Comparison of ENCODE assay signal across 8 cellular contexts in genomic region chr10:70887804-70888800, GRCh38. TPM values are rescaled to one million over a fixed set of nuclear protein-coding genes. Genes with fewer than 3 reads are reported as not detected.
DNase-seq lines count a peak whose midpoint lies in the region; ATAC-seq and TF ChIP-seq lines count a peak whose summit lies in the region.

TSS of gene PCBD1 (minus strand) at chr10:70888565. CDS start at chr10:70888533, 32 bp downstream.

- peaks cover 4% of the 10 kb centered on the region for H3K4me1 Mint-ChIP-seq in T-helper 17 cell

- H3K9me3 ChIP-seq in KOPT-K1 (ENCODE audit: insufficient read depth, low read length, poor library complexity, severe bottlenecking) (no peaks in the 10 kb centered on the region), T-helper 17 cell (ENCODE audit: control insufficient read depth, low read length, poor library complexity, severe bottlenecking) (no peaks in the 10 kb centered on the region), ascending aorta (no peaks in the 10 kb centered on the region)

- ATAC-seq in GM21717 (IDR thresholded peaks at IDR 0.05; ENCODE audit: unreplicated experiment) (peak; percentile 72), T-helper 17 cell (peak; percentile 92), HG03520 (IDR thresholded peaks at IDR 0.05; ENCODE audit: unreplicated experiment) (no peak)

- DNase-seq in EH (ENCODE audit: low read depth) (peak; percentile 68), T-helper 17 cell (peak; percentile 60 to 64 (median 62)), ascending aorta (ENCODE audit: low spot score in 2 of 2) (peak; percentile 48 to 93), hippocampal formation (lab: John Stamatoyannopoulos, UW) (peak; percentile 22 to 68), retinal pigment epithelial cell (ENCODE audit: low read depth) (peak; percentile 40)

- H3K27me3 ChIP-seq in ascending aorta, result no peaks in the 10 kb centered on the region

- peak within 1 kb of the TSS; percentile 88 for H3K4me3 Mint-ChIP-seq in T-helper 17 cell

- peaks cover 10% of the 10 kb centered on the region; the same call in 1 of the 2 replicates for H3K36me3 ChIP-seq in KOPT-K1 (ENCODE audit: insufficient read depth, low read length)
- H3K36me3 ChIP-seq in ascending aorta, result peaks cover 6 to 24% of the 10 kb centered on the region in 2 donors

- peaks cover 0 to 3% of the 10 kb centered on the region in 2 donors for H3K4me1 ChIP-seq in ascending aorta

- intact Hi-C loops in ascending aorta (cut with DNase I), result loop anchor here (2.0 to 10.0 kb wide), 3 partner anchors 71 to 663 kb away; no protein-coding TSS in a partner anchor

- H3K27ac ChIP-seq in KOPT-K1 (ENCODE audit: low read depth, low read length, poor library complexity, severe bottlenecking) (peak within 1 kb of the TSS; percentile 60), ascending aorta (peak within 1 kb of the TSS; percentile 92 to 96)

- peaks cover 2% of the 10 kb centered on the region for H3K36me3 Mint-ChIP-seq in T-helper 17 cell (ENCODE audit: low read depth)

- H3K4me3 ChIP-seq in ascending aorta, result peak within 1 kb of the TSS; percentile 79 to 80
- H3K4me3 ChIP-seq in retinal pigment epithelial cell (ENCODE audit: low read length), result peak within 1 kb of the TSS; percentile 77

- peak in 1 of 3 experiments; percentile 9 for TF ChIP-seq CTCF in ascending aorta (IDR thresholded peaks at IDR 0.05)
- TF ChIP-seq CTCF in retinal pigment epithelial cell (conservative IDR thresholded peaks at IDR 0.05; ENCODE audit: low read depth, low read length), result no peak

- H3K27me3 Mint-ChIP-seq in T-helper 17 cell, result no peaks in the 10 kb centered on the region

- peak within 1 kb of the TSS; percentile 76 for H3K27ac Mint-ChIP-seq in T-helper 17 cell

RNA-seq across cellular contexts. Expression of gene PCBD1, which starts in this region (rescaled TPM):
- total RNA-seq in T-helper 17 cell (1 to 10 TPM; 8.1 TPM), ascending aorta (45.8 TPM)
